In the genomic region with DNA sequence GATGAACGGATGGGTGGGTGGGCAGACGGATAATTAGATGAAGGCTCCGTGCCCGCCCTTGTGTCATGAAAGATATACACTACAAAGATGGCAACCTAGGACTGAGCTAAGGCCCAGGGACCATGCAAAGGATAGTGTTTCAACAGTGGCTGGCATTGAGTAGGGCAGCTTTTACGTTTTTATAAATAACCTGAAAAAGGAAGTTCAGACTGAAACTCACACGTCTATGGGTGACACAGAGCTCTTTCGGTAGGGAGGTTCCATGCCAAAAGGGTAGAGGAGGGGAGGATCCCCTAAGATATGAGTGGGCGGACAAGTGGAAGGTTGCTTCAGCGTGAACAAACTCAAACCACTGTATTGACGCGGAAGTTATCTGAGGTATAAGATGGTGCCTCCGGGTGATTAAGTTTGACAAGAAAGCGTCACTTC, we compare ENCODE assay signal across 8 cellular contexts.
DNase-seq lines count a peak whose midpoint lies in the region; ATAC-seq and TF ChIP-seq lines count a peak whose summit lies in the region.

No MANE protein-coding gene starts in this region.

- no peaks in the 10 kb centered on the region for H3K27me3 Mint-ChIP-seq in T-helper 17 cell
- peaks cover 2% of the 10 kb centered on the region for H3K27me3 Mint-ChIP-seq in HFFc6 (ENCODE audit: insufficient read depth)
- H3K27me3 Mint-ChIP-seq in endothelial cell (ENCODE audit: unreplicated experiment) = peaks cover 2% of the 10 kb centered on the region

- H3K27ac Mint-ChIP-seq in T-helper 17 cell (no peak overlapping the region), HFFc6 (no peak overlapping the region; the same call in 1 of the 2 replicates), endothelial cell (ENCODE audit: unreplicated experiment) (no peak overlapping the region)

- H3K9me3 ChIP-seq in T-helper 17 cell (ENCODE audit: control insufficient read depth, low read length, poor library complexity, severe bottlenecking) = no peaks in the 10 kb centered on the region

- H3K4me3 Mint-ChIP-seq in T-helper 17 cell (peak overlapping the region; percentile 71), HFFc6 (no peak overlapping the region), endothelial cell (ENCODE audit: unreplicated experiment) (no peak overlapping the region)

- DNase-seq in T-helper 17 cell = peak in 1 of 3 donors; percentile 5
- DNase-seq in HFFc6 = no peak
- no peak for DNase-seq in OCI-M2 (lab: John Stamatoyannopoulos, UW; ENCODE audit: unreplicated experiment)
- no peak for DNase-seq in NCI-H2227 (lab: John Stamatoyannopoulos, UW; ENCODE audit: unreplicated experiment)
- DNase-seq in endothelial cell (ENCODE audit: low spot score) = no peak

- H3K4me1 Mint-ChIP-seq in T-helper 17 cell (peaks cover 40% of the 10 kb centered on the region), HFFc6 (ENCODE audit: low read depth) (peaks cover 54% of the 10 kb centered on the region), endothelial cell (ENCODE audit: unreplicated experiment) (peaks cover 38% of the 10 kb centered on the region)

- H3K36me3 Mint-ChIP-seq in T-helper 17 cell (ENCODE audit: low read depth) (no peaks in the 10 kb centered on the region), HFFc6 (ENCODE audit: low read depth) (peaks cover 4% of the 10 kb centered on the region; the same call in 1 of the 2 replicates), endothelial cell (ENCODE audit: low read depth, unreplicated experiment) (no peaks in the 10 kb centered on the region)

- ATAC-seq in GM18907 (IDR thresholded peaks at IDR 0.05; ENCODE audit: unreplicated experiment) = peak; percentile 81
- ATAC-seq in HG02973 (IDR thresholded peaks at IDR 0.05; ENCODE audit: unreplicated experiment) = peak; percentile 76
- peak; percentile 66 for ATAC-seq in T-helper 17 cell
- peak; percentile 40 for ATAC-seq in esophagus mucosa

- H3K9me3 Mint-ChIP-seq in HFFc6 (no peaks in the 10 kb centered on the region), endothelial cell (ENCODE audit: unreplicated experiment) (no peaks in the 10 kb centered on the region)

- TF ChIP-seq CTCF in HFFc6 (IDR thresholded peaks at IDR 0.05) = no peak
- no peak for TF ChIP-seq CTCF in endothelial cell (IDR thresholded peaks at IDR 0.05; ENCODE audit: unreplicated experiment)
